1 cellular context compared by ENCODE assay signal in the genomic region with DNA sequence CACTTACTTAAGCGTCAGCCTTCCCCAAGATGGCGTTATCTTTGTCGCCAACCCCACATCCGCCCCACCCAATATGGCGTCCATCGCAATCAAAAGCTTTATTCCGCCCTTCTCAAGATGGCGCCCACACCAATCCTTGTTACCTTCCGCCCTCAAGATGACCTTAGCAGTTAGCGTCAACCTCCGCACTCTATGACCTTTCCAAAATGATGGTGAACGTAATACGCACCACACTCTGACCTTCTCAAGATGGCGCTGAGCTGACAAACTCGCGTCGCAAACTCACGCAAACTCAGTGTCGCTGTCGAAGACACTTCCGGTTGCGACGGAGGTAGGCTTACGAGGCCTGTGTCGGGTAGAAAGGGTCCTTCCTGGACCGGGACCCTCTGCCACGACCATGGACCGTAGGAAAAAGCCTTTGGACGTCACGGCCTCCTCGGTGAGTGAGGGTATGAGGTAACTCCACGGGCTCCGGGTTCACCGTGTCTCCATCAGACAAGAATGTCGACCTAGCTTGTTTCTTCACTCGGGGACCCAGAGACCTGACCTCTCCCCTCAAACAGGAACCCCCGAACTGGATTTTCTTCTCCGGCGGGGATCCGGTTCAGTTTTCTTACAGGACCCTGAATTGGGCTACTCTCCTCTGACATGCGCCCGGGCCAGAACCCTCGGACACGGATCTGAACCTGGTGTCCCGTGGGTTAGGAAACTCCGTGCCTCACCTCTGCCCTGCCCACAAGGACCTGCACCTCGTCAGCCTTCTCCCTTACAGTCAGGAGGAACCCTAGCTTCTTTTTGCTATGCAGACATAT.
TF ChIP-seq lines count a peak whose summit lies in the region.

A gene (plus strand): TSS at position 323 of the 812 bp plus-strand sequence. CDS start 75 bp downstream, at position 398.

TF ChIP-seq in K562, 482 proteins besides CTCF, POLR2A, EP300 and RAD21 (continued from another document and continues in another):
- TF ChIP-seq ZNF77 (CRISPR knock-in tag; IDR thresholded peaks at IDR 0.05) = no peak
- TF ChIP-seq RFX1 (IDR thresholded peaks at IDR 0.05) = no peak
- no peak for TF ChIP-seq ZNF274 (IDR thresholded peaks at IDR 0.05; ENCODE audit: borderline replicate concordance, low read depth, low read length)
- TF ChIP-seq MAFF (IDR thresholded peaks at IDR 0.05; ENCODE audit: low read length) = peak; percentile 43; the same call in 1 of the 2 replicates
- peak; percentile 84 for TF ChIP-seq CHD2 (IDR thresholded peaks at IDR 0.05; ENCODE audit: low read depth, low read length)
- peak; percentile 91 for TF ChIP-seq MYBL2 (IDR thresholded peaks at IDR 0.05; ENCODE audit: low read depth)
- no peak for TF ChIP-seq MYBL2 (CRISPR knock-in tag; IDR thresholded peaks at IDR 0.05; ENCODE audit: borderline replicate concordance)
- TF ChIP-seq SAFB (IDR thresholded peaks at IDR 0.05; ENCODE audit: borderline replicate concordance, low read depth, low read length) = no peak
- TF ChIP-seq GATA2 (CRISPR knock-in tag; IDR thresholded peaks at IDR 0.05) = peak; percentile 83
- TF ChIP-seq CBX3 (IDR thresholded peaks at IDR 0.05; ENCODE audit: borderline replicate concordance in 1 of 2, low read length in 2 of 2) = peak in 1 of 2 experiments; percentile 94; a peak in 2 of 3 replicates
- peak; percentile 91 for TF ChIP-seq SAP30 (IDR thresholded peaks at IDR 0.05; ENCODE audit: borderline replicate concordance, insufficient read depth, low read depth, low read length, poor library complexity, severe bottlenecking)
- no peak for TF ChIP-seq SP2 (IDR thresholded peaks at IDR 0.05; ENCODE audit: extremely low read depth, low read depth, low read length, poor library complexity, severe bottlenecking)
- TF ChIP-seq ASH1L (IDR thresholded peaks at IDR 0.05; ENCODE audit: borderline replicate concordance, low read depth, partially characterized antibody) = peak; percentile 88
- TF ChIP-seq ZNF41 (CRISPR knock-in tag; conservative IDR thresholded peaks at IDR 0.05) = no peak
- TF ChIP-seq CREBBP (IDR thresholded peaks at IDR 0.05; ENCODE audit: low read depth, low read length) = no peak
- TF ChIP-seq, protein P1, sequence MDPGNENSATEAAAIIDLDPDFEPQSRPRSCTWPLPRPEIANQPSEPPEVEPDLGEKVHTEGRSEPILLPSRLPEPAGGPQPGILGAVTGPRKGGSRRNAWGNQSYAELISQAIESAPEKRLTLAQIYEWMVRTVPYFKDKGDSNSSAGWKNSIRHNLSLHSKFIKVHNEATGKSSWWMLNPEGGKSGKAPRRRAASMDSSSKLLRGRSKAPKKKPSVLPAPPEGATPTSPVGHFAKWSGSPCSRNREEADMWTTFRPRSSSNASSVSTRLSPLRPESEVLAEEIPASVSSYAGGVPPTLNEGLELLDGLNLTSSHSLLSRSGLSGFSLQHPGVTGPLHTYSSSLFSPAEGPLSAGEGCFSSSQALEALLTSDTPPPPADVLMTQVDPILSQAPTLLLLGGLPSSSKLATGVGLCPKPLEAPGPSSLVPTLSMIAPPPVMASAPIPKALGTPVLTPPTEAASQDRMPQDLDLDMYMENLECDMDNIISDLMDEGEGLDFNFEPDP (CRISPR knock-in tag; IDR thresholded peaks at IDR 0.05) = no peak
- no peak for TF ChIP-seq SMC3 (conservative IDR thresholded peaks at IDR 0.05; ENCODE audit: insufficient read depth, low read depth, low read length)
- no peak for TF ChIP-seq RBM15 (IDR thresholded peaks at IDR 0.05; ENCODE audit: insufficient read depth, low read length)
- TF ChIP-seq ZKSCAN8 (CRISPR knock-in tag; IDR thresholded peaks at IDR 0.05) = no peak; the same call in 1 of the 2 replicates
- no peak for TF ChIP-seq ZNF780A (CRISPR knock-in tag; IDR thresholded peaks at IDR 0.05)
- peak; percentile 79 for TF ChIP-seq MEIS2 (IDR thresholded peaks at IDR 0.05; ENCODE audit: partially characterized antibody)
- TF ChIP-seq, protein P2, sequence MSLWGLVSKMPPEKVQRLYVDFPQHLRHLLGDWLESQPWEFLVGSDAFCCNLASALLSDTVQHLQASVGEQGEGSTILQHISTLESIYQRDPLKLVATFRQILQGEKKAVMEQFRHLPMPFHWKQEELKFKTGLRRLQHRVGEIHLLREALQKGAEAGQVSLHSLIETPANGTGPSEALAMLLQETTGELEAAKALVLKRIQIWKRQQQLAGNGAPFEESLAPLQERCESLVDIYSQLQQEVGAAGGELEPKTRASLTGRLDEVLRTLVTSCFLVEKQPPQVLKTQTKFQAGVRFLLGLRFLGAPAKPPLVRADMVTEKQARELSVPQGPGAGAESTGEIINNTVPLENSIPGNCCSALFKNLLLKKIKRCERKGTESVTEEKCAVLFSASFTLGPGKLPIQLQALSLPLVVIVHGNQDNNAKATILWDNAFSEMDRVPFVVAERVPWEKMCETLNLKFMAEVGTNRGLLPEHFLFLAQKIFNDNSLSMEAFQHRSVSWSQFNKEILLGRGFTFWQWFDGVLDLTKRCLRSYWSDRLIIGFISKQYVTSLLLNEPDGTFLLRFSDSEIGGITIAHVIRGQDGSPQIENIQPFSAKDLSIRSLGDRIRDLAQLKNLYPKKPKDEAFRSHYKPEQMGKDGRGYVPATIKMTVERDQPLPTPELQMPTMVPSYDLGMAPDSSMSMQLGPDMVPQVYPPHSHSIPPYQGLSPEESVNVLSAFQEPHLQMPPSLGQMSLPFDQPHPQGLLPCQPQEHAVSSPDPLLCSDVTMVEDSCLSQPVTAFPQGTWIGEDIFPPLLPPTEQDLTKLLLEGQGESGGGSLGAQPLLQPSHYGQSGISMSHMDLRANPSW (CRISPR knock-in tag; IDR thresholded peaks at IDR 0.05) = no peak; the same call in none of the 2 replicates
- no peak for TF ChIP-seq HDAC6 (IDR thresholded peaks at IDR 0.05; ENCODE audit: low read depth, low read length)
- TF ChIP-seq HDAC8 (tag; IDR thresholded peaks at IDR 0.05) = peak; percentile 89
- TF ChIP-seq GATAD2B (IDR thresholded peaks at IDR 0.05; ENCODE audit: borderline replicate concordance) = peak; percentile 54; the same call in 1 of the 2 replicates
- TF ChIP-seq ZNF263 (CRISPR knock-in tag; IDR thresholded peaks at IDR 0.05; ENCODE audit: borderline replicate concordance) = no peak; the same call in 1 of the 2 replicates
- no peak for TF ChIP-seq MECOM (CRISPR knock-in tag; IDR thresholded peaks at IDR 0.05)
- peak; percentile 97 for TF ChIP-seq ATF7 (IDR thresholded peaks at IDR 0.05)
- TF ChIP-seq FOXJ2 (tag; IDR thresholded peaks at IDR 0.05) = peak; percentile 94
- no peak for TF ChIP-seq ZNF699 (CRISPR knock-in tag; IDR thresholded peaks at IDR 0.05; ENCODE audit: insufficient replicate concordance)
- TF ChIP-seq, protein P3, sequence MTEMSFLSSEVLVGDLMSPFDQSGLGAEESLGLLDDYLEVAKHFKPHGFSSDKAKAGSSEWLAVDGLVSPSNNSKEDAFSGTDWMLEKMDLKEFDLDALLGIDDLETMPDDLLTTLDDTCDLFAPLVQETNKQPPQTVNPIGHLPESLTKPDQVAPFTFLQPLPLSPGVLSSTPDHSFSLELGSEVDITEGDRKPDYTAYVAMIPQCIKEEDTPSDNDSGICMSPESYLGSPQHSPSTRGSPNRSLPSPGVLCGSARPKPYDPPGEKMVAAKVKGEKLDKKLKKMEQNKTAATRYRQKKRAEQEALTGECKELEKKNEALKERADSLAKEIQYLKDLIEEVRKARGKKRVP (CRISPR knock-in tag; IDR thresholded peaks at IDR 0.05) = no peak
- TF ChIP-seq ZNF23 (CRISPR knock-in tag; IDR thresholded peaks at IDR 0.05) = no peak
- TF ChIP-seq ZFX (CRISPR knock-in tag; IDR thresholded peaks at IDR 0.05) = peak; percentile 99
- TF ChIP-seq, protein P4, sequence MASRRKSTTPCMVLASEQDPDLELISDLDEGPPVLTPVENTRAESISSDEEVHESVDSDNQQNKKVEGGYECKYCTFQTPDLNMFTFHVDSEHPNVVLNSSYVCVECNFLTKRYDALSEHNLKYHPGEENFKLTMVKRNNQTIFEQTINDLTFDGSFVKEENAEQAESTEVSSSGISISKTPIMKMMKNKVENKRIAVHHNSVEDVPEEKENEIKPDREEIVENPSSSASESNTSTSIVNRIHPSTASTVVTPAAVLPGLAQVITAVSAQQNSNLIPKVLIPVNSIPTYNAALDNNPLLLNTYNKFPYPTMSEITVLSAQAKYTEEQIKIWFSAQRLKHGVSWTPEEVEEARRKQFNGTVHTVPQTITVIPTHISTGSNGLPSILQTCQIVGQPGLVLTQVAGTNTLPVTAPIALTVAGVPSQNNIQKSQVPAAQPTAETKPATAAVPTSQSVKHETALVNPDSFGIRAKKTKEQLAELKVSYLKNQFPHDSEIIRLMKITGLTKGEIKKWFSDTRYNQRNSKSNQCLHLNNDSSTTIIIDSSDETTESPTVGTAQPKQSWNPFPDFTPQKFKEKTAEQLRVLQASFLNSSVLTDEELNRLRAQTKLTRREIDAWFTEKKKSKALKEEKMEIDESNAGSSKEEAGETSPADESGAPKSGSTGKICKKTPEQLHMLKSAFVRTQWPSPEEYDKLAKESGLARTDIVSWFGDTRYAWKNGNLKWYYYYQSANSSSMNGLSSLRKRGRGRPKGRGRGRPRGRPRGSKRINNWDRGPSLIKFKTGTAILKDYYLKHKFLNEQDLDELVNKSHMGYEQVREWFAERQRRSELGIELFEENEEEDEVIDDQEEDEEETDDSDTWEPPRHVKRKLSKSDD (conservative IDR thresholded peaks at IDR 0.05; ENCODE audit: low read length) = peak; percentile 94; the same call in 1 of the 2 replicates
- no peak for TF ChIP-seq ZNF507 (tag; conservative IDR thresholded peaks at IDR 0.05)
- TF ChIP-seq BRCA1 (IDR thresholded peaks at IDR 0.05) = no peak
- no peak for TF ChIP-seq BRCA1 (CRISPR knock-in tag; IDR thresholded peaks at IDR 0.05)
- TF ChIP-seq, protein P5, sequence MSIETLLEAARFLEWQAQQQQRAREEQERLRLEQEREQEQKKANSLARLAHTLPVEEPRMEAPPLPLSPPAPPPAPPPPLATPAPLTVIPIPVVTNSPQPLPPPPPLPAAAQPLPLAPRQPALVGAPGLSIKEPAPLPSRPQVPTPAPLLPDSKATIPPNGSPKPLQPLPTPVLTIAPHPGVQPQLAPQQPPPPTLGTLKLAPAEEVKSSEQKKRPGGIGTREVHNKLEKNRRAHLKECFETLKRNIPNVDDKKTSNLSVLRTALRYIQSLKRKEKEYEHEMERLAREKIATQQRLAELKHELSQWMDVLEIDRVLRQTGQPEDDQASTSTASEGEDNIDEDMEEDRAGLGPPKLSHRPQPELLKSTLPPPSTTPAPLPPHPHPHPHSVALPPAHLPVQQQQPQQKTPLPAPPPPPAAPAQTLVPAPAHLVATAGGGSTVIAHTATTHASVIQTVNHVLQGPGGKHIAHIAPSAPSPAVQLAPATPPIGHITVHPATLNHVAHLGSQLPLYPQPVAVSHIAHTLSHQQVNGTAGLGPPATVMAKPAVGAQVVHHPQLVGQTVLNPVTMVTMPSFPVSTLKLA (conservative IDR thresholded peaks at IDR 0.05) = peak; percentile 61 to 85; a peak in 3 of 4 replicates
- peak; percentile 63 for TF ChIP-seq SMAD1 (IDR thresholded peaks at IDR 0.05; ENCODE audit: low read depth, low read length, partially characterized antibody)
- peak; percentile 98 to 99 for TF ChIP-seq FOXK2 (conservative IDR thresholded peaks at IDR 0.05 in 1 of 2, IDR thresholded peaks at IDR 0.05 in 1 of 2; ENCODE audit: low read depth in 2 of 2)
- no peak for TF ChIP-seq MTF1 (CRISPR knock-in tag; IDR thresholded peaks at IDR 0.05; ENCODE audit: borderline replicate concordance)
- TF ChIP-seq JUNB (CRISPR knock-in tag; conservative IDR thresholded peaks at IDR 0.05) = no peak
- TF ChIP-seq, protein P6, sequence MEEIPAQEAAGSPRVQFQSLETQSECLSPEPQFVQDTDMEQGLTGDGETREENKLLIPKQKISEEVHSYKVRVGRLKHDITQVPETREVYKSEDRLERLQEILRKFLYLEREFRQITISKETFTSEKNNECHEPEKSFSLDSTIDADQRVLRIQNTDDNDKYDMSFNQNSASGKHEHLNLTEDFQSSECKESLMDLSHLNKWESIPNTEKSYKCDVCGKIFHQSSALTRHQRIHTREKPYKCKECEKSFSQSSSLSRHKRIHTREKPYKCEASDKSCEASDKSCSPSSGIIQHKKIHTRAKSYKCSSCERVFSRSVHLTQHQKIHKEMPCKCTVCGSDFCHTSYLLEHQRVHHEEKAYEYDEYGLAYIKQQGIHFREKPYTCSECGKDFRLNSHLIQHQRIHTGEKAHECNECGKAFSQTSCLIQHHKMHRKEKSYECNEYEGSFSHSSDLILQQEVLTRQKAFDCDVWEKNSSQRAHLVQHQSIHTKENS (CRISPR knock-in tag; IDR thresholded peaks at IDR 0.05) = no peak
- TF ChIP-seq, protein P7, sequence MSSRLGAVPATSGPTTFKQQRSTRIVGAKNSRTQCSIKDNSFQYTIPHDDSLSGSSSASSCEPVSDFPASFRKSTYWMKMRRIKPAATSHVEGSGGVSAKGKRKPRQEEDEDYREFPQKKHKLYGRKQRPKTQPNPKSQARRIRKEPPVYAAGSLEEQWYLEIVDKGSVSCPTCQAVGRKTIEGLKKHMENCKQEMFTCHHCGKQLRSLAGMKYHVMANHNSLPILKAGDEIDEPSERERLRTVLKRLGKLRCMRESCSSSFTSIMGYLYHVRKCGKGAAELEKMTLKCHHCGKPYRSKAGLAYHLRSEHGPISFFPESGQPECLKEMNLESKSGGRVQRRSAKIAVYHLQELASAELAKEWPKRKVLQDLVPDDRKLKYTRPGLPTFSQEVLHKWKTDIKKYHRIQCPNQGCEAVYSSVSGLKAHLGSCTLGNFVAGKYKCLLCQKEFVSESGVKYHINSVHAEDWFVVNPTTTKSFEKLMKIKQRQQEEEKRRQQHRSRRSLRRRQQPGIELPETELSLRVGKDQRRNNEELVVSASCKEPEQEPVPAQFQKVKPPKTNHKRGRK (tag; IDR thresholded peaks at IDR 0.05) = no peak
- no peak for TF ChIP-seq ZFP36 (IDR thresholded peaks at IDR 0.05; ENCODE audit: low read depth, low read length, partially characterized antibody)
- peak; percentile 92 for TF ChIP-seq NBN (IDR thresholded peaks at IDR 0.05; ENCODE audit: low read depth)
- peak; percentile 94 for TF ChIP-seq MBD2 (IDR thresholded peaks at IDR 0.05; ENCODE audit: borderline replicate concordance, low read depth)
- no peak for TF ChIP-seq ZNF668 (CRISPR knock-in tag; IDR thresholded peaks at IDR 0.05)
- TF ChIP-seq TCF3 (CRISPR knock-in tag; IDR thresholded peaks at IDR 0.05) = peak; percentile 48
- no peak for TF ChIP-seq ZNF124 (CRISPR knock-in tag; IDR thresholded peaks at IDR 0.05)
- no peak; the same call in 1 of the 2 replicates for TF ChIP-seq BRD4 (IDR thresholded peaks at IDR 0.05)
- no peak for TF ChIP-seq WHSC1 (IDR thresholded peaks at IDR 0.05; ENCODE audit: low read length)
- 0 out of 2 replicates have a peak, but pooled peaks have one; percentile 9 for TF ChIP-seq ZNF444 (CRISPR knock-in tag; IDR thresholded peaks at IDR 0.05)
- no peak for TF ChIP-seq NCOA4 (IDR thresholded peaks at IDR 0.05; ENCODE audit: partially characterized antibody)
- TF ChIP-seq ZNF57 (CRISPR knock-in tag; IDR thresholded peaks at IDR 0.05) = no peak
- TF ChIP-seq ZNF232 (CRISPR knock-in tag; IDR thresholded peaks at IDR 0.05) = no peak
- TF ChIP-seq SMAD3 (CRISPR knock-in tag; conservative IDR thresholded peaks at IDR 0.05) = peak; percentile 79; the same call in 1 of the 2 replicates
- 0 out of 2 replicates have a peak, but pooled peaks have one; percentile 9 for TF ChIP-seq ERF (CRISPR knock-in tag; IDR thresholded peaks at IDR 0.05)
